Comparison of ENCODE assay signal across 20 cellular contexts in genomic region chr16:87707714-87708113, GRCh38.
"Had no signal": no experiment of that assay in that cellular context is flagged by ENCODE, and none has a peak within 500 bp of the region (broad histone marks: within the 10 kb centered on the region; RNA-seq: fewer than 3 reads in every experiment).

No MANE protein-coding gene starts in this region.

- H3K4me1 ChIP-seq: breast epithelium had no signal

- H3K36me3 ChIP-seq: breast epithelium had no signal

- H3K9me3 ChIP-seq: breast epithelium had no signal

- H3K4me3 Mint-ChIP-seq: activated CD4-positive, alpha-beta memory T cell treated with anti-CD3 and anti-CD28 coated beads for 36 hours; activated CD4-positive, alpha-beta T cell treated with anti-CD3 and anti-CD28 coated beads, Interleukin-2, amount 10 ng/mL, durations not matched to agents 7 days and 5 days; activated naive CD4-positive, alpha-beta T cell treated with anti-CD3 and anti-CD28 coated beads, Interleukin-2, amount 10 ng/mL, durations not matched to agents 7 days and 5 days; activated T-cell treated with anti-CD3 and anti-CD28 coated beads, Interleukin-2, amount 50 U/mL, for 4 hours; T-helper 1 cell treated with Interleukin-12 subunit alpha and Interleukin-12 subunit beta and Interleukin-4 antibody, amounts not matched to agents 30 μg/mL and 1 μg/mL, for 36 hours had no signal

- DNase-seq: activated CD4-positive, alpha-beta memory T cell treated with anti-CD3 and anti-CD28 coated beads for 36 hours; activated CD4-positive, alpha-beta T cell treated with anti-CD3 and anti-CD28 coated beads, Interleukin-2, amount 10 ng/mL, durations not matched to agents 7 days and 5 days; activated CD4-positive, CD25-positive, alpha-beta regulatory T cell; activated CD8-positive, alpha-beta memory T cell treated with anti-CD3 and anti-CD28 coated beads for 24 hours; activated gamma-delta T cell; activated naive CD4-positive, alpha-beta T cell treated with anti-CD3 and anti-CD28 coated beads, Interleukin-2, amount 10 ng/mL, durations not matched to agents 7 days and 5 days; activated T-cell treated with anti-CD3 and anti-CD28 coated beads, Interleukin-2, amount 50 U/mL, for 4 hours; aorta; central memory CD4-positive, alpha-beta T cell; NCI-H1092; NCI-H1930; NCI-H2171; NCI-H345; NCI-H510A treated with DMSO at 0.1 percent for 48 hours; PC-3; SHP77 treated with DMSO at 0.1 percent for 48 hours; T-helper 9 cell had no signal

- H3K27me3 ChIP-seq: breast epithelium had no signal

- ATAC-seq: activated T-cell treated with anti-CD3 and anti-CD28 coated beads, Interleukin-2, amount 50 U/mL, for 4 hours; K562; PC-3 had no signal

- H3K4me3 ChIP-seq: breast epithelium, K562 had no signal

- H3K27me3 Mint-ChIP-seq: activated CD4-positive, alpha-beta memory T cell treated with anti-CD3 and anti-CD28 coated beads for 36 hours; activated CD4-positive, alpha-beta T cell treated with anti-CD3 and anti-CD28 coated beads, Interleukin-2, amount 10 ng/mL, durations not matched to agents 7 days and 5 days; activated naive CD4-positive, alpha-beta T cell treated with anti-CD3 and anti-CD28 coated beads, Interleukin-2, amount 10 ng/mL, durations not matched to agents 7 days and 5 days had no signal

- H3K27ac Mint-ChIP-seq: activated CD4-positive, alpha-beta memory T cell treated with anti-CD3 and anti-CD28 coated beads for 36 hours; activated CD4-positive, alpha-beta T cell treated with anti-CD3 and anti-CD28 coated beads, Interleukin-2, amount 10 ng/mL, durations not matched to agents 7 days and 5 days; activated naive CD4-positive, alpha-beta T cell treated with anti-CD3 and anti-CD28 coated beads, Interleukin-2, amount 10 ng/mL, durations not matched to agents 7 days and 5 days; T-helper 1 cell treated with Interleukin-12 subunit alpha and Interleukin-12 subunit beta and Interleukin-4 antibody, amounts not matched to agents 30 μg/mL and 1 μg/mL, for 36 hours had no signal

- H3K27ac ChIP-seq: breast epithelium had no signal

- H3K9me3 Mint-ChIP-seq: activated CD4-positive, alpha-beta memory T cell treated with anti-CD3 and anti-CD28 coated beads for 36 hours; activated CD4-positive, alpha-beta T cell treated with anti-CD3 and anti-CD28 coated beads, Interleukin-2, amount 10 ng/mL, durations not matched to agents 7 days and 5 days; activated naive CD4-positive, alpha-beta T cell treated with anti-CD3 and anti-CD28 coated beads, Interleukin-2, amount 10 ng/mL, durations not matched to agents 7 days and 5 days; activated T-cell treated with anti-CD3 and anti-CD28 coated beads, Interleukin-2, amount 50 U/mL, for 4 hours; T-helper 1 cell treated with Interleukin-12 subunit alpha and Interleukin-12 subunit beta and Interleukin-4 antibody, amounts not matched to agents 30 μg/mL and 1 μg/mL, for 36 hours had no signal
